Comparison of ENCODE assay signal across 9 cellular contexts in genomic region chr3:13015286-13016082, GRCh38. TPM values are rescaled to one million over a fixed set of nuclear protein-coding genes. Genes with fewer than 3 reads are reported as not detected.
DNase-seq lines count a peak whose midpoint lies in the region; ATAC-seq lines count a peak whose summit lies in the region.
"Had no signal": no experiment of that assay in that cellular context is flagged by ENCODE, and none has a peak within 500 bp of the region (broad histone marks: within the 10 kb centered on the region; RNA-seq: fewer than 3 reads in every experiment).

No MANE protein-coding gene starts in this region.

- H3K27me3 ChIP-seq in CD4-positive, CD25-positive, alpha-beta regulatory T cell (ENCODE audit: control insufficient read depth, insufficient read depth, low read length): no peaks in the 10 kb centered on the region

- no peaks in the 10 kb centered on the region for H3K36me3 ChIP-seq in CD4-positive, CD25-positive, alpha-beta regulatory T cell (ENCODE audit: control insufficient read depth, insufficient read depth, low read length)

- H3K9me3 ChIP-seq in CD4-positive, CD25-positive, alpha-beta regulatory T cell (ENCODE audit: control insufficient read depth in 2 of 2, low read length in 2 of 2): no peaks in the 10 kb centered on the region

- H3K36me3 Mint-ChIP-seq in CD4-positive, CD25-positive, alpha-beta regulatory T cell: peaks cover 10% of the 10 kb centered on the region
- peaks cover 28% of the 10 kb centered on the region for H3K36me3 Mint-ChIP-seq in effector memory CD8-positive, alpha-beta T cell (ENCODE audit: insufficient read depth)

- peaks cover 24 to 60% (median 42%) of the 10 kb centered on the region in 4 donors for H3K4me1 Mint-ChIP-seq in CD4-positive, CD25-positive, alpha-beta regulatory T cell
- peaks cover 61 to 67% of the 10 kb centered on the region in 2 donors for H3K4me1 Mint-ChIP-seq in effector memory CD8-positive, alpha-beta T cell (ENCODE audit: low read depth in 2 of 2)

- peak; percentile 38 to 39 for ATAC-seq in CD4-positive, CD25-positive, alpha-beta regulatory T cell (ENCODE audit: low read depth in 2 of 2)
- ATAC-seq in HG02759 (IDR thresholded peaks at IDR 0.05; ENCODE audit: unreplicated experiment) (peak; percentile 24), HG03571 (IDR thresholded peaks at IDR 0.05; ENCODE audit: unreplicated experiment) (no peak)
- ATAC-seq in activated CD4-positive, CD25-positive, alpha-beta regulatory T cell treated with anti-CD3 and anti-CD28 coated beads, Interleukin-2, amount 50 U/mL, for 24 hours: peak; percentile 14 to 18
- ATAC-seq in effector memory CD8-positive, alpha-beta T cell (replicated peaks): peak; percentile 53

- no peaks in the 10 kb centered on the region for H3K9me3 Mint-ChIP-seq in CD4-positive, CD25-positive, alpha-beta regulatory T cell
- no peaks in the 10 kb centered on the region for H3K9me3 Mint-ChIP-seq in effector memory CD8-positive, alpha-beta T cell
- H3K9me3 Mint-ChIP-seq: neural crest cell had no signal

- H3K4me3 ChIP-seq in CD4-positive, CD25-positive, alpha-beta regulatory T cell (ENCODE audit: low read depth, low read length): peak overlapping the region; percentile 90

- peak overlapping the region; percentile 97 to 100 (median 100) for H3K27ac Mint-ChIP-seq in CD4-positive, CD25-positive, alpha-beta regulatory T cell
- peak overlapping the region; percentile 93 to 96 for H3K27ac Mint-ChIP-seq in effector memory CD8-positive, alpha-beta T cell

- DNase-seq in CD4-positive, CD25-positive, alpha-beta regulatory T cell: peak; percentile 39 to 86 (median 73)
- peak; percentile 58 to 62 (median 61) for DNase-seq in effector memory CD8-positive, alpha-beta T cell
- DNase-seq in stimulated activated CD4-positive, alpha-beta T cell treated with anti-CD3 and anti-CD28 coated beads, Interleukin-4, amount 100 ng/mL, for 1 hour: peak; percentile 61
- no peak for DNase-seq in dedifferentiated amniotic fluid mesenchymal stem cell (ENCODE audit: extremely low spot score)
- DNase-seq in inferior parietal cortex (ENCODE audit: extremely low spot score): no peak

- H3K4me3 Mint-ChIP-seq in CD4-positive, CD25-positive, alpha-beta regulatory T cell: peak overlapping the region; percentile 88 to 98 (median 94)
- H3K4me3 Mint-ChIP-seq in effector memory CD8-positive, alpha-beta T cell: peak overlapping the region; percentile 81 to 85
- H3K4me3 Mint-ChIP-seq: neural crest cell had no signal

- no peaks in the 10 kb centered on the region for H3K27me3 Mint-ChIP-seq in CD4-positive, CD25-positive, alpha-beta regulatory T cell
- H3K27me3 Mint-ChIP-seq in effector memory CD8-positive, alpha-beta T cell: no peaks in the 10 kb centered on the region

- peaks cover 69% of the 10 kb centered on the region for H3K4me1 ChIP-seq in CD4-positive, CD25-positive, alpha-beta regulatory T cell (ENCODE audit: control insufficient read depth, insufficient read depth, low read length, poor library complexity, severe bottlenecking)

- peak overlapping the region; percentile 96 for H3K27ac ChIP-seq in CD4-positive, CD25-positive, alpha-beta regulatory T cell (ENCODE audit: insufficient read depth, low read length, poor library complexity, severe bottlenecking)

RNA-seq across cellular contexts. Expression of gene IQSEC1, which starts 57.7 kb away (rescaled TPM):
- total RNA-seq in CD4-positive, CD25-positive, alpha-beta regulatory T cell: 131 TPM
- 10 to 100 TPM; 17.7 to 23.7 (median 21.0) TPM for polyA plus RNA-seq in CD4-positive, CD25-positive, alpha-beta regulatory T cell

Comparison
In these comparisons a context has a peak if more than half of its experiments do, and no peak if none do; other contexts are left out.
1. DNase-seq: peak in CD4-positive, CD25-positive, alpha-beta regulatory T cell (3 of 3), effector memory CD8-positive, alpha-beta T cell (3 of 3) and stimulated activated CD4-positive, alpha-beta T cell treated with anti-CD3 and anti-CD28 coated beads, Interleukin-4, amount 100 ng/mL, for 1 hour (single experiment); none in dedifferentiated amniotic fluid mesenchymal stem cell (single experiment) and inferior parietal cortex (single experiment).